In the genomic region with DNA sequence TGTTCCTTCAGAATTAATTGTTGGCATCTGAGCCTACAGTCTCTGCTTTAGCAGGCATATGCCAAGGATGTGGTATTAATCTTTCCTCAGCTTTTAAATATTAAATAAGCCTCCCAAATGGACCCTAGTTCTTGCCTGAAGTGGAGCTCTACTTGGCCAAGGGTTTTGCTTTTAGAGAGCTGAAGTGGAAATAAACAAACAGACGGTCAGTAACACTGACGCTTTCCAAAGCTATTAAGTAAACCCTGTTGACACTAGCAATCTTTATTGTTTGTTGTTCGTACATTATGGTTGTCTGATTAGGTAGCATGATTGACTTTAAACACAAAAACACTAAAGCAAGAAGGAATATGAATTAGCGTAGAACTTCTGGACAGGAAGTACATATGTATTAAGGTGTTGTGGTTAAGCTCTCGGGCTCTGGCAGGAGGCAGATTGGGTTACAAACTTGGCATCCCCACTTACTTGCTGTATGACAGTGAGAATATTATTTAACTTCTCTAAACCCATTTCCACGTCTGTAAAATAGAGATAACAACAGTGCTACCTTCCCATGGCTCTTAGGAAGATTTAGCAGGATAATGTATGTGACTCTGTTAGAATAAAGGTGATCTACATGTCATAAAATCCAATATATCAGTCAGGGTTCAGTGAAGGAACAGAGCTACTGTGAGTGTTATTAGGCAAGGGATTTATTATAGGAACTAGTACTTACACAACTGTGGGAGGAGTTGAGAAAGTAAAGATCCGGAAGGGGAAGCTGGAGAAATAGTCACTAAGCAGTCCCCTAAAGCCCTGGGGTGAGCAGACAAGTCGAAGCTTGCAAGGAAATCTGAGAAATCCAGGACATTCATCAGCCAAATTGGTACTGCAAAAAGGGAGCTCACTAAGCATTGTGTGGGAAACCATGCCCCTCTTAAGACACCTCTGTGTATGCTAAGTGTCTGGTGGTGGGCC, we compare ENCODE assay signal across 9 cellular contexts.
DNase-seq lines count a peak whose midpoint lies in the region; ATAC-seq and TF ChIP-seq lines count a peak whose summit lies in the region.
"Had no signal": no experiment of that assay in that cellular context is flagged by ENCODE, and none has a peak within 500 bp of the region (broad histone marks: within the 10 kb centered on the region; RNA-seq: fewer than 3 reads in every experiment).

No MANE protein-coding gene starts in this region.

- no peak overlapping the region for H3K4me3 Mint-ChIP-seq in activated CD4-positive, alpha-beta T cell treated with anti-CD3 and anti-CD28 coated beads for 36 hours
- H3K4me3 Mint-ChIP-seq: stimulated activated naive CD8-positive, alpha-beta T cell treated with anti-CD3 and anti-CD28 coated beads, Interleukin-15, Interleukin-2, amounts not matched to agents 100 ng/mL and 50 ng/mL, for 24 hours had no signal

- peaks cover 37% of the 10 kb centered on the region for H3K36me3 ChIP-seq in OCI-LY3 (replicated peaks; ENCODE audit: low read depth, low read length)
- no peaks in the 10 kb centered on the region for H3K36me3 ChIP-seq in left ventricle myocardium inferior
- H3K36me3 ChIP-seq in thymus (ENCODE audit: control insufficient read depth, insufficient read depth): no peaks in the 10 kb centered on the region
- H3K36me3 ChIP-seq in effector memory CD4-positive, alpha-beta T cell (ENCODE audit: control insufficient read depth, insufficient read depth, low read length): no peaks in the 10 kb centered on the region

- intact Hi-C loops in activated CD4-positive, alpha-beta T cell treated with anti-CD3 and anti-CD28 coated beads for 36 hours (cut with DNase I, micrococcal nuclease): no loop called here
- intact Hi-C loops in left ventricle myocardium inferior (cut with micrococcal nuclease): no loop called here

- POLR2A ChIA-PET in activated CD4-positive, alpha-beta T cell treated with anti-CD3 and anti-CD28 coated beads for 36 hours (lab: Charles Lee): no interaction called here

- H3K4me3 ChIP-seq in OCI-LY3 (ENCODE audit: low read length): no peak overlapping the region
- no peak overlapping the region for H3K4me3 ChIP-seq in left ventricle myocardium inferior
- H3K4me3 ChIP-seq in thymus (ENCODE audit: low read length): no peak overlapping the region
- H3K4me3 ChIP-seq in effector memory CD4-positive, alpha-beta T cell (ENCODE audit: insufficient read depth, low read depth, low read length, poor library complexity, severe bottlenecking): no peak overlapping the region

- TF ChIP-seq CTCF in OCI-LY3 (IDR thresholded peaks at IDR 0.05; ENCODE audit: low read depth, low read length) (no peak), left ventricle myocardium inferior (IDR thresholded peaks at IDR 0.05; ENCODE audit: borderline replicate concordance) (no peak)

- peaks cover 11% of the 10 kb centered on the region for H3K9me3 Mint-ChIP-seq in activated CD4-positive, alpha-beta T cell treated with anti-CD3 and anti-CD28 coated beads for 36 hours (ENCODE audit: low read depth)

- H3K27ac ChIP-seq in OCI-LY3 (ENCODE audit: low read length) (peak overlapping the region; percentile 41; the same call in 1 of the 2 replicates), left ventricle myocardium inferior (replicated peaks) (peak overlapping the region; percentile 54), thymus (ENCODE audit: low read depth) (peak overlapping the region; percentile 36)
- H3K27ac ChIP-seq in effector memory CD4-positive, alpha-beta T cell (ENCODE audit: insufficient read depth, low read length, poor library complexity, severe bottlenecking): no peak overlapping the region

- no peak overlapping the region; the same call in 1 of the 2 replicates for H3K9ac ChIP-seq in OCI-LY3 (ENCODE audit: low read length)

- peaks cover 3% of the 10 kb centered on the region for H3K36me3 Mint-ChIP-seq in activated CD4-positive, alpha-beta T cell treated with anti-CD3 and anti-CD28 coated beads for 36 hours (ENCODE audit: low read depth)

- 49% methylated on average over 8 of the region's 8 CpGs for WGBS in thymus

- H4K20me1 ChIP-seq in OCI-LY3 (ENCODE audit: insufficient read depth, low read length): no peaks in the 10 kb centered on the region

- H2AFZ ChIP-seq in OCI-LY3 (ENCODE audit: low read depth, low read length): peak overlapping the region; percentile 89

- ATAC-seq in activated CD4-positive, alpha-beta T cell treated with anti-CD3 and anti-CD28 coated beads for 36 hours: no peak

- H3K4me1 Mint-ChIP-seq in activated CD4-positive, alpha-beta T cell treated with anti-CD3 and anti-CD28 coated beads for 36 hours: peaks cover 12% of the 10 kb centered on the region

- peak overlapping the region; percentile 30 for H3K4me2 ChIP-seq in OCI-LY3 (ENCODE audit: low read length)

- H3K79me2 ChIP-seq in OCI-LY3 (ENCODE audit: low read length): no peaks in the 10 kb centered on the region

- CTCF ChIA-PET in activated CD4-positive, alpha-beta T cell treated with anti-CD3 and anti-CD28 coated beads for 36 hours (lab: Charles Lee): interaction anchor here (1.0 to 1.5 kb wide), 4 partner anchors 9 to 149 kb away, joined by 3 to 5 read pairs (median 4); no protein-coding TSS in a partner anchor

- DNase-seq in activated CD4-positive, alpha-beta T cell treated with anti-CD3 and anti-CD28 coated beads for 36 hours: no peak
- DNase-seq in activated CD4-positive, alpha-beta T cell treated with anti-CD3 and anti-CD28 coated beads, Interleukin-2, amount 50 U/mL, for 4 hours: no peak
- DNase-seq in left ventricle myocardium inferior: no peak
- no peak for DNase-seq in effector memory CD4-positive, alpha-beta T cell
- no peak for DNase-seq in NCI-H146 (lab: John Stamatoyannopoulos, UW)
- DNase-seq in activated naive CD4-positive, alpha-beta T cell treated with Interleukin-2 at 50 U/mL for 16 hours: no peak

- peak overlapping the region; percentile 67 for H3K27ac Mint-ChIP-seq in activated CD4-positive, alpha-beta T cell treated with anti-CD3 and anti-CD28 coated beads for 36 hours
- H3K27ac Mint-ChIP-seq: stimulated activated naive CD8-positive, alpha-beta T cell treated with anti-CD3 and anti-CD28 coated beads, Interleukin-15, Interleukin-2, amounts not matched to agents 100 ng/mL and 50 ng/mL, for 24 hours had no signal

- H3K9me3 ChIP-seq in OCI-LY3 (ENCODE audit: insufficient read depth, low read length): peaks cover 37% of the 10 kb centered on the region
- peaks cover 24% of the 10 kb centered on the region for H3K9me3 ChIP-seq in left ventricle myocardium inferior (replicated peaks)
- H3K9me3 ChIP-seq in thymus (ENCODE audit: control insufficient read depth): no peaks in the 10 kb centered on the region
- H3K9me3 ChIP-seq in effector memory CD4-positive, alpha-beta T cell (ENCODE audit: control insufficient read depth, low read length): no peaks in the 10 kb centered on the region

- H3K4me1 ChIP-seq in OCI-LY3 (ENCODE audit: low read length): peaks cover 16% of the 10 kb centered on the region
- H3K4me1 ChIP-seq in left ventricle myocardium inferior: no peaks in the 10 kb centered on the region
- H3K4me1 ChIP-seq in thymus (ENCODE audit: control insufficient read depth, insufficient read depth, low read length): no peaks in the 10 kb centered on the region
- H3K4me1 ChIP-seq in effector memory CD4-positive, alpha-beta T cell (ENCODE audit: control insufficient read depth, insufficient read depth, low read length, poor library complexity, severe bottlenecking): no peaks in the 10 kb centered on the region

- H3K27me3 ChIP-seq in OCI-LY3 (ENCODE audit: low read depth, low read length) (no peaks in the 10 kb centered on the region), left ventricle myocardium inferior (ENCODE audit: low read depth) (no peaks in the 10 kb centered on the region), thymus (ENCODE audit: control insufficient read depth, insufficient read depth) (no peaks in the 10 kb centered on the region)
- H3K27me3 ChIP-seq in effector memory CD4-positive, alpha-beta T cell (replicated peaks; ENCODE audit: control insufficient read depth, insufficient read depth, low read length, poor library complexity, severe bottlenecking): no peaks in the 10 kb centered on the region

- H3K27me3 Mint-ChIP-seq in activated CD4-positive, alpha-beta T cell treated with anti-CD3 and anti-CD28 coated beads for 36 hours: no peaks in the 10 kb centered on the region
- H3K27me3 Mint-ChIP-seq: stimulated activated naive CD8-positive, alpha-beta T cell treated with anti-CD3 and anti-CD28 coated beads, Interleukin-15, Interleukin-2, amounts not matched to agents 100 ng/mL and 50 ng/mL, for 24 hours had no signal
